ENCODE assay signal across 3 cellular contexts in the genomic region with DNA sequence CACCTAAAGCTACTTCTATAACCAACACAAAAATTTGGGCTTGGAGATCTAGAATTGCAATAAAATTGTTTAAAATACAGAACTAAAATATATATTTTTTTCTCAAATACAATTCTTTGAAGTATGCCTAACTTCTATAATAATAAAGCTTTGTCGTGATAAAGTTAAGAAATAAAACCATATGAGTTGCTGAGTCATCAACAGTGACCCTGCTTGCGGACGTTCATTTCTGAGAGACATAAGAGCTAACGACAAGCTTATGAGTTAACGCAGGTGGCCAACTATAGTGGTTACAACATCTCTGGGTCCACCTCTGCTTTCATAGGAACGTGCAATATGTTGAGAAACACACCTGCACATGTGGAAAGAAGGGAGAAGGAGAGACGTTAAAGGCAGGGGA.
A peak's percentile ranks its signal among the peaks of the same experiment; 100 is the strongest.
TF ChIP-seq lines count a peak whose summit lies in the region.

No MANE protein-coding gene starts in this region.

TF ChIP-seq in HepG2, 621 proteins besides CTCF, POLR2A, EP300 and RAD21:
- TF ChIP-seq MAFF (IDR thresholded peaks at IDR 0.05; ENCODE audit: low read depth, low read length) (peak; percentile 54; the same call in 1 of the 2 replicates), MAFK (conservative IDR thresholded peaks at IDR 0.05 in 1 of 2, IDR thresholded peaks at IDR 0.05 in 1 of 2; ENCODE audit: low read length in 2 of 2) (peak in 1 of 2 experiments; percentile 59; a peak in 2 of 4 replicates), SRSF1 (optimal IDR thresholded peaks at IDR 0.05; ENCODE audit: low read depth, low read length) (no peak), WIZ (CRISPR knock-in tag; IDR thresholded peaks at IDR 0.05) (no peak)

TF ChIP-seq in IMR-90, 13 proteins besides CTCF, POLR2A, EP300 and RAD21:
- TF ChIP-seq SMC3 (IDR thresholded peaks at IDR 0.05; ENCODE audit: low read depth, low read length): no peak
- TF ChIP-seq, protein P1, sequence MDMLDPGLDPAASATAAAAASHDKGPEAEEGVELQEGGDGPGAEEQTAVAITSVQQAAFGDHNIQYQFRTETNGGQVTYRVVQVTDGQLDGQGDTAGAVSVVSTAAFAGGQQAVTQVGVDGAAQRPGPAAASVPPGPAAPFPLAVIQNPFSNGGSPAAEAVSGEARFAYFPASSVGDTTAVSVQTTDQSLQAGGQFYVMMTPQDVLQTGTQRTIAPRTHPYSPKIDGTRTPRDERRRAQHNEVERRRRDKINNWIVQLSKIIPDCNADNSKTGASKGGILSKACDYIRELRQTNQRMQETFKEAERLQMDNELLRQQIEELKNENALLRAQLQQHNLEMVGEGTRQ (IDR thresholded peaks at IDR 0.05; ENCODE audit: low read depth, low read length): no peak
- TF ChIP-seq MXI1 (IDR thresholded peaks at IDR 0.05; ENCODE audit: borderline replicate concordance, low read depth, low read length): no peak
- TF ChIP-seq, protein P2, sequence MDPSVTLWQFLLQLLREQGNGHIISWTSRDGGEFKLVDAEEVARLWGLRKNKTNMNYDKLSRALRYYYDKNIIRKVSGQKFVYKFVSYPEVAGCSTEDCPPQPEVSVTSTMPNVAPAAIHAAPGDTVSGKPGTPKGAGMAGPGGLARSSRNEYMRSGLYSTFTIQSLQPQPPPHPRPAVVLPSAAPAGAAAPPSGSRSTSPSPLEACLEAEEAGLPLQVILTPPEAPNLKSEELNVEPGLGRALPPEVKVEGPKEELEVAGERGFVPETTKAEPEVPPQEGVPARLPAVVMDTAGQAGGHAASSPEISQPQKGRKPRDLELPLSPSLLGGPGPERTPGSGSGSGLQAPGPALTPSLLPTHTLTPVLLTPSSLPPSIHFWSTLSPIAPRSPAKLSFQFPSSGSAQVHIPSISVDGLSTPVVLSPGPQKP (IDR thresholded peaks at IDR 0.05; ENCODE audit: borderline replicate concordance, low read depth, low read length): no peak
- TF ChIP-seq RCOR1 (IDR thresholded peaks at IDR 0.05; ENCODE audit: insufficient replicate concordance, low read length): no peak
- TF ChIP-seq MAFK (IDR thresholded peaks at IDR 0.05; ENCODE audit: low read depth, low read length): peak; percentile 24; the same call in 1 of the 2 replicates

TF ChIP-seq in K562, 482 proteins besides CTCF, POLR2A, EP300 and RAD21:
- peak; percentile 50 for TF ChIP-seq ZNF316 (IDR thresholded peaks at IDR 0.05)
- TF ChIP-seq ZFP1 (CRISPR knock-in tag; IDR thresholded peaks at IDR 0.05): no peak
- TF ChIP-seq CTBP1 (IDR thresholded peaks at IDR 0.05; ENCODE audit: borderline replicate concordance): no peak
- peak; percentile 35 for TF ChIP-seq C11orf30 (IDR thresholded peaks at IDR 0.05; ENCODE audit: low read depth)
- no peak for TF ChIP-seq NR2F6 (CRISPR knock-in tag; IDR thresholded peaks at IDR 0.05)
- no peak for TF ChIP-seq MECOM (CRISPR knock-in tag; IDR thresholded peaks at IDR 0.05)
